8 cellular contexts compared by ENCODE assay signal in the genomic region with DNA sequence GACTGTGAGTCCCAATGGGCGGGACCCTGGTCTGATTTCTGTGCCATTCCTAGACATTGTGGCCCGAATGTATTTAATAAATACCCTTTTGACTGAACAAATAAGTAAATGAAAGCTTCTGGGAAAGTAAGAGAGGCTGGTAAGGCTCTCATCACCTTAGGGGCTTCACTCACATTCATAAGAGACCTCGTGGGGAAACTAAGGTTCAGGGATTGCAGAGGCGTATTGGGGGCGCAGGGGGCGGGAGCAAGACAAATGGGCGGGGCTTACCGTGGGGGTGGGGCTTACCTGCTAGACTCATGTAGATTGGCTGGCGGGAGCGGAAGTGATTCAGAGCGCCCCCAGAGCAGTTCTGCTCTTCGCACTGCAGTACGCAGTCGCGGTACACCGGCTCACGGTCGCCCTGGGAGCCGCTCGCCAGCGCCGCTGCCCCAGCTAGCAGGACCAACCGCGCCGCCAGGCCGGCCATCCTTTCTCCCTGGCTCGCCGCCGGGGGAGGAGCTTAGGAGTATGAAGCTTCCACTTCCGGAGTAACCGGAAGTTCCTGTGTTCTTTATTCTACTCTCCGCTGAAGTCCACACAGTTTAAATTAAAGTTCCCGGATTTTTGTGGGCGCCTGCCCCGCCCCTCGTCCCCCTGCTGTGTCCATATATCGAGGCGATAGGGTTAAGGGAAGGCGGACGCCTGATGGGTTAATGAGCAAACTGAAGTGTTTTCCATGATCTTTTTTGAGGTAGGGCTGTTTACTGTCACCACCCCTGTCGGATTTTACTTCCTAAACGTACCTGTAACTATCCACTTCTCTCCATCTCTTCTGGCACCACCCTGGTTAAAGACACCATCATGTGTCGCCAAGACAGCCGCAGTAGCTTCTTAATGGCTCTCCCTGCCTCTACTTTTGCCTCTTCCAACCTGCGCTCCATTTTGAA. TPM values are rescaled to one million over a fixed set of nuclear protein-coding genes. Genes with fewer than 3 reads are reported as not detected.
A peak's percentile ranks its signal among the peaks of the same experiment; 100 is the strongest.
DNase-seq lines count a peak whose midpoint lies in the region; ATAC-seq and TF ChIP-seq lines count a peak whose summit lies in the region.

PGAP3 (minus strand) TSS at position 512 of the 929 bp plus-strand sequence; CDS start at position 469, 43 bp downstream.

- no peak for TF ChIP-seq EP300 in transverse colon (IDR thresholded peaks at IDR 0.05; ENCODE audit: low read depth)

- H3K9me3 ChIP-seq in SU-DHL-6 (ENCODE audit: insufficient read depth, low read length) (no peaks in the 10 kb centered on the region), trophoblast cell (ENCODE audit: insufficient read depth, low read depth, low read length) (no peaks in the 10 kb centered on the region), transverse colon (no peaks in the 10 kb centered on the region)

- TF ChIP-seq CTCF in GM12872 (IDR thresholded peaks at IDR 0.05; ENCODE audit: insufficient read depth, low read depth, low read length) (0 out of 3 replicates have a peak, but pooled peaks have one; percentile 12), SU-DHL-6 (IDR thresholded peaks at IDR 0.05; ENCODE audit: insufficient read depth, low read length, poor library complexity, severe bottlenecking) (no peak), transverse colon (IDR thresholded peaks at IDR 0.05) (no peak)

- peaks cover 7% of the 10 kb centered on the region for H3K79me1 ChIP-seq in trophoblast cell (ENCODE audit: low read length)

- H3K4me1 ChIP-seq in trophoblast cell (ENCODE audit: control insufficient read depth in 1 of 2, insufficient read depth in 2 of 2, low read length in 2 of 2) (peaks cover 3 to 5% of the 10 kb centered on the region in 2 experiments), transverse colon (peaks cover 8 to 24% (median 18%) of the 10 kb centered on the region in 4 donors)

- H3K36me3 ChIP-seq in SU-DHL-6 (ENCODE audit: low read length) (no peaks in the 10 kb centered on the region), trophoblast cell (ENCODE audit: control insufficient read depth in 1 of 2, insufficient read depth in 2 of 2, low read length in 2 of 2) (no peaks in the 10 kb centered on the region), transverse colon (peaks cover 0 to 7% (median 0%) of the 10 kb centered on the region in 4 donors)

- no CpG with 5 or more reads among the region's 45 CpGs for WGBS in trophoblast cell (ENCODE audit: extremely low coverage, insufficient coverage, insufficient read length)
- WGBS in transverse colon (ENCODE audit: low coverage in 1 of 2), 2 donors = 3% methylated on average over 4 to 45 of the region's 45 CpGs

- H3K9me2 ChIP-seq in SU-DHL-6 (replicated peaks; ENCODE audit: insufficient read depth, low read length) = no peaks in the 10 kb centered on the region

- peaks cover 11% of the 10 kb centered on the region; the same call in 1 of the 2 replicates for H3F3A ChIP-seq in SU-DHL-6 (ENCODE audit: insufficient read depth)

- peak within 1 kb of the TSS; percentile 81 for H3K18ac ChIP-seq in trophoblast cell (ENCODE audit: low read length)

- intact Hi-C loops in cardiac septum (cut with DNase I) (no loop called here), transverse colon (cut with DNase I; ENCODE audit: low total_unique reads) (no loop called here)

- H2AFZ ChIP-seq in SU-DHL-6 (ENCODE audit: low read depth, low read length, severe bottlenecking) = peak within 1 kb of the TSS; percentile 77
- H2AFZ ChIP-seq in trophoblast cell (ENCODE audit: insufficient read depth, low read length, poor library complexity) = peak within 1 kb of the TSS; percentile 100

- in situ Hi-C loops in transverse colon (cut with MboI; ENCODE audit: low pct_ligation_motif_present in 1 of 4, low pct_unique_long_range_greater_than_20kb in 1 of 4, low sequenced_read_pairs in 3 of 4) = no loop called here

- H3K14ac ChIP-seq in trophoblast cell (ENCODE audit: low read length) = peak within 1 kb of the TSS; percentile 82

- H3K4ac ChIP-seq in trophoblast cell (ENCODE audit: low read depth, low read length) = peak within 1 kb of the TSS; percentile 70

- H4K20me1 ChIP-seq in SU-DHL-6 (ENCODE audit: low read depth, low read length) = no peaks in the 10 kb centered on the region

- peak within 1 kb of the TSS; percentile 68 for H2BK5ac ChIP-seq in trophoblast cell (ENCODE audit: low read depth, low read length, poor library complexity)

- peak within 1 kb of the TSS; percentile 93 for H4K12ac ChIP-seq in trophoblast cell (ENCODE audit: low read depth, low read length)

- no peak within 1 kb of the TSS for H2BK12ac ChIP-seq in trophoblast cell (ENCODE audit: low read length)

- H3K27ac Mint-ChIP-seq in activated naive CD8-positive, alpha-beta T cell treated with anti-CD3 and anti-CD28 coated beads, Interleukin-2, amount 50 U/mL, for 24 hours = peak within 1 kb of the TSS; percentile 95

- H3K79me2 ChIP-seq in SU-DHL-6 (ENCODE audit: insufficient read depth, low read length) (no peaks in the 10 kb centered on the region), trophoblast cell (ENCODE audit: control insufficient read depth, insufficient read depth, low read length, poor library complexity) (peaks cover 5% of the 10 kb centered on the region)

- H4K91ac ChIP-seq in trophoblast cell (ENCODE audit: low read depth, low read length) = peak within 1 kb of the TSS; percentile 93

- H3K4me3 Mint-ChIP-seq in activated naive CD8-positive, alpha-beta T cell treated with anti-CD3 and anti-CD28 coated beads, Interleukin-2, amount 50 U/mL, for 24 hours = peak within 1 kb of the TSS; percentile 97

- H3K27me3 Mint-ChIP-seq in activated naive CD8-positive, alpha-beta T cell treated with anti-CD3 and anti-CD28 coated beads, Interleukin-2, amount 50 U/mL, for 24 hours = no peaks in the 10 kb centered on the region

- peaks cover 3% of the 10 kb centered on the region for H3K36me3 Mint-ChIP-seq in activated naive CD8-positive, alpha-beta T cell treated with anti-CD3 and anti-CD28 coated beads, Interleukin-2, amount 50 U/mL, for 24 hours (ENCODE audit: low read depth)

- peak; percentile 71 for TF ChIP-seq POLR2A in transverse colon (IDR thresholded peaks at IDR 0.05)

- peak within 1 kb of the TSS; percentile 76 for H3K4me3 ChIP-seq in SU-DHL-6 (ENCODE audit: insufficient read depth, low read length, poor library complexity, severe bottlenecking)
- peak within 1 kb of the TSS; percentile 75 for H3K4me3 ChIP-seq in trophoblast cell (ENCODE audit: low read depth, low read length)
- H3K4me3 ChIP-seq in transverse colon = peak within 1 kb of the TSS; percentile 39 to 86 (median 66)

- DNase-seq in NCI-H1105 treated with DMSO at 0.1 percent for 48 hours (lab: John Stamatoyannopoulos, UW) (peak; percentile 89), cardiac septum (ENCODE audit: low spot score) (peak; percentile 87), trophoblast cell (peak; percentile 81), transverse colon (peak; percentile 86)
- DNase-seq in activated naive CD8-positive, alpha-beta T cell treated with anti-CD3 and anti-CD28 coated beads, Interleukin-2, amount 50 U/mL, for 24 hours = peak; percentile 91

- no peak within 1 kb of the TSS for H2AK5ac ChIP-seq in trophoblast cell (ENCODE audit: low read length)

- no peaks in the 10 kb centered on the region for H3K9me3 Mint-ChIP-seq in activated naive CD8-positive, alpha-beta T cell treated with anti-CD3 and anti-CD28 coated beads, Interleukin-2, amount 50 U/mL, for 24 hours

- H3K4me2 ChIP-seq in SU-DHL-6 (ENCODE audit: low read depth, low read length, poor library complexity, severe bottlenecking) (peak within 1 kb of the TSS; percentile 95), trophoblast cell (ENCODE audit: low read length) (peak within 1 kb of the TSS; percentile 76)

- H3K23ac ChIP-seq in trophoblast cell (ENCODE audit: low read length) = no peak within 1 kb of the TSS

- H3K27me3 ChIP-seq in SU-DHL-6 (ENCODE audit: low read length) (no peaks in the 10 kb centered on the region), trophoblast cell (ENCODE audit: insufficient read depth, low read length) (no peaks in the 10 kb centered on the region), transverse colon (no peaks in the 10 kb centered on the region)

- H2BK120ac ChIP-seq in trophoblast cell (ENCODE audit: insufficient read depth, low read length, poor library complexity) = peak within 1 kb of the TSS; percentile 79

- peaks cover 22% of the 10 kb centered on the region for H3K4me1 Mint-ChIP-seq in activated naive CD8-positive, alpha-beta T cell treated with anti-CD3 and anti-CD28 coated beads, Interleukin-2, amount 50 U/mL, for 24 hours

- H4K8ac ChIP-seq in trophoblast cell (ENCODE audit: low read depth, low read length) = peak within 1 kb of the TSS; percentile 97

- peak; percentile 93 for ATAC-seq in HG02678 (IDR thresholded peaks at IDR 0.05; ENCODE audit: unreplicated experiment)
- peak; percentile 97 for ATAC-seq in activated naive CD8-positive, alpha-beta T cell treated with anti-CD3 and anti-CD28 coated beads, Interleukin-2, amount 50 U/mL, for 24 hours

- H3K27ac ChIP-seq in SU-DHL-6 (ENCODE audit: low read depth, low read length) (peak within 1 kb of the TSS; percentile 90), trophoblast cell (ENCODE audit: low read depth, low read length) (peak within 1 kb of the TSS; percentile 62), transverse colon (peak within 1 kb of the TSS; percentile 88 to 94 (median 93))

- peak within 1 kb of the TSS; percentile 65 for H3K9ac ChIP-seq in SU-DHL-6 (ENCODE audit: low read length)
- no peak within 1 kb of the TSS for H3K9ac ChIP-seq in trophoblast cell (ENCODE audit: low read length)

RNA-seq across cellular contexts. Expression of gene PGAP3, which starts in this region (rescaled TPM):
- total RNA-seq in cardiac septum (15.3 TPM), transverse colon (10 to 100 TPM; 19.9 to 82.6 (median 46.2) TPM)
- 3.7 and 4.3 TPM in 2 replicates for polyA plus RNA-seq in trophoblast cell (2013)

Comparison
In these comparisons a context has a peak if more than half of its experiments do, and no peak if none do; other contexts are left out.
1. Peak in every context shown above with its lines: DNase-seq, ATAC-seq, H3K4me3 ChIP-seq and H3K27ac ChIP-seq.